28 cellular contexts compared by ENCODE assay signal in the genomic region with DNA sequence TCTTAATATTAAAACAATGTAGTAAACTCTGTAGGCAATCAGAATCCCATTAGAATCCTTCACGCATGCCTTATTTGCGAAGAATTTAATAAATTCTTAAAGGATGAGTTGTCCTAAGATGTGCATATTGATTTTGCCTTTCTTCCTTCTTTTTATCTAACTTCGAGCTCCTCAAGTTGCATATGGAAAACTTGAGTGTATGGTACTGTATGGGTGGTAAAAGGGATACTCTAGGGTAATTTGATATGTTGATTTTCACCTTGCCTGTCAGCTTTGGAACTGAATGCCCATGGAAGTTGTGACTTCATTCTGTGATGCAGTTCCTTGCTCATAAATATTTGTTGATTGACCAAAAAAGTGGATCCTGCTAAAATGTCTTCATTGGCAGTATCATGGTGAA.
"Had no signal": no experiment of that assay in that cellular context is flagged by ENCODE, and none has a peak within 500 bp of the region (broad histone marks: within the 10 kb centered on the region; RNA-seq: fewer than 3 reads in every experiment).

No MANE protein-coding gene starts in this region.

- H3K27ac ChIP-seq: body of pancreas, colonic mucosa, epithelial cell of prostate, esophagus squamous epithelium, gastroesophageal sphincter had no signal

- H3K27me3 ChIP-seq: body of pancreas, colonic mucosa, esophagus squamous epithelium, gastroesophageal sphincter, heart right ventricle had no signal

- H3K4me1 ChIP-seq: colonic mucosa had no signal

- ATAC-seq: activated CD8-positive, alpha-beta T cell treated with anti-CD3 and anti-CD28 coated beads for 36 hours; activated T-cell treated with anti-CD3 and anti-CD28 coated beads, Interleukin-2, amount 50 U/mL, for 4 hours; activated T-helper 17 cell treated with anti-CD3 and anti-CD28 coated beads, Interleukin-2, amount 50 U/mL, for 72 hours; body of pancreas; gastroesophageal sphincter; heart right ventricle; T-helper 17 cell had no signal

- H3K4me3 ChIP-seq: body of pancreas, colonic mucosa, esophagus squamous epithelium, gastroesophageal sphincter, heart right ventricle had no signal

- H3K27ac Mint-ChIP-seq: activated CD8-positive, alpha-beta T cell treated with anti-CD3 and anti-CD28 coated beads for 36 hours; activated naive CD8-positive, alpha-beta T cell; activated T-helper 17 cell treated with anti-CD3 and anti-CD28 coated beads, Interleukin-2, amount 50 U/mL, for 72 hours; T-helper 17 cell; T-helper 2 cell treated with Interferon-gamma antibody and Interleukin-4, amounts not matched to agents 5 μg/mL and 100 μg/mL, for 36 hours had no signal

- H3K36me3 ChIP-seq: colonic mucosa, gastroesophageal sphincter, heart right ventricle had no signal

- H3K4me3 Mint-ChIP-seq: activated CD8-positive, alpha-beta T cell treated with anti-CD3 and anti-CD28 coated beads for 36 hours; activated naive CD8-positive, alpha-beta T cell; activated T-cell treated with anti-CD3 and anti-CD28 coated beads, Interleukin-2, amount 50 U/mL, for 4 hours; activated T-helper 17 cell treated with anti-CD3 and anti-CD28 coated beads, Interleukin-2, amount 50 U/mL, for 72 hours; T-helper 17 cell; T-helper 2 cell treated with Interferon-gamma antibody and Interleukin-4, amounts not matched to agents 5 μg/mL and 100 μg/mL, for 36 hours had no signal

- FAIRE-seq: endothelial cell of umbilical vein had no signal

- DNase-seq: activated CD4-positive, alpha-beta T cell treated with anti-CD3 and anti-CD28 coated beads for 48 hours; activated CD4-positive, alpha-beta T cell treated with anti-CD3 and anti-CD28 coated beads, Interleukin-2, amount 50 U/mL, for 1 hour; activated CD4-positive, alpha-beta T cell treated with anti-CD3 and anti-CD28 coated beads, Interleukin-2, amount 50 U/mL, for 48 hours; activated CD8-positive, alpha-beta memory T cell treated with anti-CD3 and anti-CD28 coated beads for 24 hours; activated CD8-positive, alpha-beta T cell treated with anti-CD3 and anti-CD28 coated beads for 36 hours; activated effector memory CD4-positive, alpha-beta T cell treated with Interleukin-2 at 50 U/mL for 16 hours; activated gamma-delta T cell treated with Interleukin-2 at 50 U/mL for 16 hours; activated naive CD4-positive, alpha-beta T cell treated with anti-CD3 and anti-CD28 coated beads, Interleukin-2, amount 50 U/mL, for 16 hours; activated naive CD4-positive, alpha-beta T cell treated with Interleukin-2 at 50 U/mL for 16 hours; activated T-cell treated with anti-CD3 and anti-CD28 coated beads, Interleukin-2, amount 50 U/mL, for 4 hours; amniotic stem cell; anterior cingulate cortex; body of pancreas; caudate nucleus; colonic mucosa; effector CD8-positive, alpha-beta T cell; esophagus squamous epithelium; foreskin melanocyte; heart right ventricle; T-helper 1 cell; T-helper 17 cell; T1000 had no signal

- H3K9me3 Mint-ChIP-seq: activated CD8-positive, alpha-beta T cell treated with anti-CD3 and anti-CD28 coated beads for 36 hours; activated T-cell treated with anti-CD3 and anti-CD28 coated beads, Interleukin-2, amount 50 U/mL, for 4 hours; activated T-helper 17 cell treated with anti-CD3 and anti-CD28 coated beads, Interleukin-2, amount 50 U/mL, for 72 hours; T-helper 2 cell treated with Interferon-gamma antibody and Interleukin-4, amounts not matched to agents 5 μg/mL and 100 μg/mL, for 36 hours had no signal

- H3K27me3 Mint-ChIP-seq: activated CD8-positive, alpha-beta T cell treated with anti-CD3 and anti-CD28 coated beads for 36 hours; activated naive CD8-positive, alpha-beta T cell; activated T-helper 17 cell treated with anti-CD3 and anti-CD28 coated beads, Interleukin-2, amount 50 U/mL, for 72 hours; T-helper 17 cell had no signal

- H3K9me3 ChIP-seq: body of pancreas, colonic mucosa, esophagus squamous epithelium, gastroesophageal sphincter, heart right ventricle had no signal
